In the genomic region with DNA sequence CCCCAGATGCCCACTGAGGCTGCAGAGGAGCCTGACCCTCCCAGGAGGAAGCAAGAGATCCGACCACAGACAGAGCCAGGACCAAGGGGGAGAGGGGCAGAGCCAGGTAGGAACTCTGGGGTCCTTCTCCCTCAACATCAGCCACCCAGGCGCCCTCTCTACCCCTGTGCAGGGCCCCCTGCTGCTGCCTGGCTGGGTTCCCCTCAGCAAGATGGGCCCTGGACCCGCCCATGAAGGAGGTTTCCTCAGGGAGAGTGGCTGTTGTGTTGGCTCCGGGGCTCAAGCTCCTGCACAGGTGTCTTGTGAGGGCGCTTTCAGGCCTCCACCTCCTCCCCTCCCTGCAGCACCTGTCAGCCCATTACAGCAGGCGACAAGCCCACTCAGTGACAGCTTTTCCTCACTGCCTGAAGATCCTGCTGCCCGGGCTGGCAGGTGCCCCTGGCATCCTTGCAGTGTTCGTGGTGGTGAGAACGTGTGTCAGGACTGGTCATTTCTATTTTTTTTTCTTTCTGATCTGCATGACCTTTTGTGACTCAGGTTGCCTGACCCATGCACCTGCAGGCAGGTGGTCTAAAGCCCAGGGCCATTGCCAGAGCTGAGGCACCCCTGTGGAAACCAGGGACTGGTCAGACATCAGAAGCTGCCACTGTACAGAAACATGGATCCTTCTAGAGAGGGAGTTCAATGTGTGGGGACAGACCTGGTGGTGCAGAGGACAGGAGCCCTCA, we compare ENCODE assay signal across 14 cellular contexts. TPM values are rescaled to one million over a fixed set of nuclear protein-coding genes. Genes with fewer than 3 reads are reported as not detected.
"Had no signal": no experiment of that assay in that cellular context is flagged by ENCODE, and none has a peak within 500 bp of the region (broad histone marks: within the 10 kb centered on the region; RNA-seq: fewer than 3 reads in every experiment).

No MANE protein-coding gene starts in this region.

RNA-seq across cellular contexts. Expression of a gene that starts 37.0 kb away (rescaled TPM):
- total RNA-seq: gastrocnemius medialis; glomerular endothelial cell; liver; lung microvascular endothelial cell; mesothelial cell of epicardium; mucosa of descending colon; natural killer cell treated with Interleukin-12 subunit alpha and Interleukin-12 subunit beta and Interleukin-15 and Interleukin-18, amount 100 ng/mL, for 72 hours; neural crest cell; omental fat pad; psoas muscle; renal cortical epithelial cell; transverse colon; upper lobe of right lung had no signal
- polyA plus RNA-seq: keratinocyte had no signal
